14 cellular contexts compared by ENCODE assay signal in the genomic region with DNA sequence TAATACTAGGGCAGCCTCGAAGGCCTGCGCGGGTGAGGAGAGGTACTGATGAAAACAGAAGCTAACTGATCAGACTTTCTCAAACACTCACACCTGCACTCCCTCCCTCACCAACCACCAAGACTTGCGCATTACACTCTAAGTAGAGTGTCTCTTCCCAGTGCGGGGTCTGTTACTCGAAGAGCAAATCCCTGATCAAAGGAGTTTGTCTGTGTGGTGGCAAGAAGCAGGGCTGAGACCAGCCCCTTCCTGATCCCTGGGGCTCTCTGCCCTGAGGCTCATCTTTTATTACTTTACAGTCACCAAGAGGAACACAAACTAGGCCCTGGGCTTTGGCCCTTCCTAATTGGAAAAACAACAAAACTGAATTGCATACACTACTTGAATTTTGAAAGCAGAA.
"Had no signal": no experiment of that assay in that cellular context is flagged by ENCODE, and none has a peak within 500 bp of the region (broad histone marks: within the 10 kb centered on the region; RNA-seq: fewer than 3 reads in every experiment).

No MANE protein-coding gene starts in this region.

- H3K27ac ChIP-seq: body of pancreas, ovary, tibial nerve had no signal

- H3K27me3 ChIP-seq: body of pancreas, ovary, tibial nerve had no signal

- H3K9me3 ChIP-seq: body of pancreas, ovary, tibial nerve had no signal

- ATAC-seq: activated CD4-positive, CD25-positive, alpha-beta regulatory T cell treated with anti-CD3 and anti-CD28 coated beads, Interleukin-2, amount 50 U/mL, for 24 hours; activated naive CD4-positive, alpha-beta T cell treated with anti-CD3 and anti-CD28 coated beads, Interleukin-2, amount 50 U/mL, for 72 hours; body of pancreas; effector memory CD8-positive, alpha-beta T cell; left cardiac atrium; natural killer cell treated with Interleukin-12 subunit alpha and Interleukin-12 subunit beta and Interleukin-15 and Interleukin-18, amount 100 ng/mL, for 72 hours had no signal

- H3K4me3 Mint-ChIP-seq: central memory CD8-positive, alpha-beta T cell; effector memory CD8-positive, alpha-beta T cell; immature natural killer cell; natural killer cell treated with Interleukin-12 subunit alpha and Interleukin-12 subunit beta and Interleukin-15 and Interleukin-18, amount 100 ng/mL, for 72 hours had no signal

- H3K27ac Mint-ChIP-seq: activated naive CD4-positive, alpha-beta T cell treated with anti-CD3 and anti-CD28 coated beads, Interleukin-2, amount 50 U/mL, for 72 hours; effector memory CD8-positive, alpha-beta T cell; immature natural killer cell; natural killer cell treated with Interleukin-12 subunit alpha and Interleukin-12 subunit beta and Interleukin-15 and Interleukin-18, amount 100 ng/mL, for 72 hours had no signal

- H3K4me3 ChIP-seq: body of pancreas, lung, ovary, skin epidermis, tibial nerve had no signal

- DNase-seq: activated effector memory CD4-positive, alpha-beta T cell treated with Interleukin-2 at 50 U/mL for 16 hours; amniotic stem cell; body of pancreas; effector memory CD8-positive, alpha-beta T cell; immature natural killer cell; left cardiac atrium; ovary had no signal

- H3K4me1 ChIP-seq: body of pancreas, tibial nerve had no signal

- H3K9me3 Mint-ChIP-seq: activated naive CD4-positive, alpha-beta T cell treated with anti-CD3 and anti-CD28 coated beads, Interleukin-2, amount 50 U/mL, for 72 hours; central memory CD8-positive, alpha-beta T cell; effector memory CD8-positive, alpha-beta T cell; immature natural killer cell; natural killer cell treated with Interleukin-12 subunit alpha and Interleukin-12 subunit beta and Interleukin-15 and Interleukin-18, amount 100 ng/mL, for 72 hours had no signal

- H3K4me1 Mint-ChIP-seq: central memory CD8-positive, alpha-beta T cell; immature natural killer cell had no signal

- H3K36me3 ChIP-seq: ovary, tibial nerve had no signal

- H3K36me3 Mint-ChIP-seq: activated naive CD4-positive, alpha-beta T cell treated with anti-CD3 and anti-CD28 coated beads, Interleukin-2, amount 50 U/mL, for 72 hours; immature natural killer cell; natural killer cell treated with Interleukin-12 subunit alpha and Interleukin-12 subunit beta and Interleukin-15 and Interleukin-18, amount 100 ng/mL, for 72 hours had no signal
